Comparison of ENCODE assay signal across 9 cellular contexts in the genomic region with DNA sequence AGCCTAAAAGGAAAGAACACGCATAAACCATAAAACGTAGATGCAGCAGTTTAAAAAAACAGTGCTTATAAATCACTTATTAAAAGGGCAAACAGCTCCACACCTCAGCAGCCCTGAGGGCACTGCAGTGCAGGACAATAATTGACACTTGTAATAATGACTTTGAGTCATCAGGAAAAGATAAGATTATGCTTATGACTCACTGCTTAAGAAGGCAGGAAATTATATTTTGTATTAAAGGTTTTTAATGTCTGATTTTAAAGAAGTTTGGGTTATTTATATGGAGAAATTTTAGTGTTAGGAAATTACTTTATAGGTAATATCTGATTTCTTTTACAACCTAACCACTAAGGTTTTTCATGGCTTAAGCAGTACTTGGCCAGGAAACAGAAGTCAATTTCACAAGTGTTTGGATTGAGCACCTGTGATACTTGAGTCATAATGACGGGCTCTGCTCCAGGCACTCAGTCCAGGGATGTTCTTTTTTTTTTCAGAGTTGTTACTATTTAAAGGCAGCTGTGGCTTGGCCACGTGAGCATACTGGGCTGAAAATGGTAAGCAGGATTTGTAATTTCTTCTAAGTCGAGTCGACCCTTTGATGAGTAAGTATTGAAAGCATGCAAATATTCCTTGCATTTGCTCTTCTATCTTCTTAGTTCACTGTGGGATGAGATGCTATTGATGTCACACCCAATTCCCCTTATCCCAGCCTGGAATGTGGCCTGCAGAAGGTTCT. TPM values are rescaled to one million over a fixed set of nuclear protein-coding genes. Genes with fewer than 3 reads are reported as not detected.
A peak's percentile ranks its signal among the peaks of the same experiment; 100 is the strongest.
DNase-seq lines count a peak whose midpoint lies in the region; ATAC-seq, FAIRE-seq and TF ChIP-seq lines count a peak whose summit lies in the region.
"Had no signal": no experiment of that assay in that cellular context is flagged by ENCODE, and none has a peak within 500 bp of the region (broad histone marks: within the 10 kb centered on the region; RNA-seq: fewer than 3 reads in every experiment).

No MANE protein-coding gene starts in this region.

- H3K27ac ChIP-seq in epithelial cell of prostate, result peak overlapping the region; percentile 82
- H3K27ac ChIP-seq: parathyroid adenoma had no signal

- ATAC-seq in sciatic nerve, result peak; percentile 95
- no peak for ATAC-seq in HG03565 (IDR thresholded peaks at IDR 0.05; ENCODE audit: unreplicated experiment)

- FAIRE-seq in GM12891 (lab: Jason Lieb, UNC), result no peak

- TF ChIP-seq POLR2A in GM12891 (IDR thresholded peaks at IDR 0.05; ENCODE audit: low read depth, low read length), result no peak

- DNase-seq in GM04503 (ENCODE audit: low read depth) (peak; percentile 75), NCI-H2196 (lab: John Stamatoyannopoulos, UW; ENCODE audit: unreplicated experiment) (peak; percentile 49), epithelial cell of prostate (ENCODE audit: low read depth, low spot score) (peak; percentile 93), sciatic nerve (ENCODE audit: low spot score) (peak; percentile 67), GM12891 (ENCODE audit: insufficient read length, low spot score) (no peak), ureter (ENCODE audit: low spot score) (no peak)
- DNase-seq in stimulated activated CD4-positive, alpha-beta T cell treated with anti-CD3 and anti-CD28 coated beads, Interleukin-12 subunit alpha, Interleukin-12 subunit beta, amount 100 ng/mL, for 4 hours, result no peak

- intact Hi-C loops in sciatic nerve (cut with DNase I), result no loop called here

TF ChIP-seq in GM12891, 5 proteins besides CTCF, POLR2A, EP300 and RAD21:
- TF ChIP-seq SPI1 (IDR thresholded peaks at IDR 0.05; ENCODE audit: low read depth, low read length), result no peak
- TF ChIP-seq PAX5 (IDR thresholded peaks at IDR 0.05; ENCODE audit: insufficient read depth, low read length, severe bottlenecking), result no peak
- TF ChIP-seq POU2F2 (IDR thresholded peaks at IDR 0.05; ENCODE audit: low read depth, low read length), result no peak
- TF ChIP-seq POLR2AphosphoS5 (IDR thresholded peaks at IDR 0.05; ENCODE audit: low read depth, low read length), result no peak
- TF ChIP-seq TAF1 (IDR thresholded peaks at IDR 0.05; ENCODE audit: low read depth, low read length), result no peak

RNA-seq across cellular contexts. Expression of gene SLC6A20, which starts 21.6 kb away (rescaled TPM):
- total RNA-seq in sciatic nerve (8.2 TPM), ureter (not detected)
- 0.13 TPM for polyA plus RNA-seq in GM12891 (2012; ENCODE audit: low read depth, missing spikeins)

RNA-seq across cellular contexts. Expression of gene LZTFL1, which starts 24.0 kb away (rescaled TPM):
- 14.0 TPM for total RNA-seq in sciatic nerve
- polyA plus RNA-seq in GM12891 (2012; ENCODE audit: low read depth, missing spikeins), result 23.4 TPM
- 24.5 TPM for total RNA-seq in ureter

Comparison
In these comparisons a context has a peak if more than half of its experiments do, and no peak if none do; other contexts are left out.
1. DNase-seq: peak in GM04503 (single experiment), NCI-H2196 (single experiment), epithelial cell of prostate (single experiment) and sciatic nerve (single experiment); none in GM12891 (single experiment), ureter (single experiment) and stimulated activated CD4-positive, alpha-beta T cell treated with anti-CD3 and anti-CD28 coated beads, Interleukin-12 subunit alpha, Interleukin-12 subunit beta, amount 100 ng/mL, for 4 hours (single experiment).